Comparison of ENCODE assay signal across 22 cellular contexts in genomic region chr11:82873919-82874333, GRCh38. TPM values are rescaled to one million over a fixed set of nuclear protein-coding genes. Genes with fewer than 3 reads are reported as not detected.
A peak's percentile ranks its signal among the peaks of the same experiment; 100 is the strongest.
DNase-seq lines count a peak whose midpoint lies in the region; ATAC-seq and TF ChIP-seq lines count a peak whose summit lies in the region.
"Had no signal": no experiment of that assay in that cellular context is flagged by ENCODE, and none has a peak within 500 bp of the region (broad histone marks: within the 10 kb centered on the region; RNA-seq: fewer than 3 reads in every experiment).

No MANE protein-coding gene starts in this region.

- TF ChIP-seq CTCF in A673 (conservative IDR thresholded peaks at IDR 0.05; ENCODE audit: low read depth, low read length) (no peak), endodermal cell (conservative IDR thresholded peaks at IDR 0.05) (no peak), colonic mucosa (IDR thresholded peaks at IDR 0.05) (no peak)
- no peak for TF ChIP-seq CTCF in CD4-positive, alpha-beta T cell (IDR thresholded peaks at IDR 0.05)

- H3K27me3 Mint-ChIP-seq in CD4-positive, alpha-beta T cell, result no peaks in the 10 kb centered on the region
- H3K27me3 Mint-ChIP-seq in activated CD4-positive, alpha-beta memory T cell treated with anti-CD3 and anti-CD28 coated beads for 36 hours, result no peaks in the 10 kb centered on the region
- peaks cover 2% of the 10 kb centered on the region for H3K27me3 Mint-ChIP-seq in endodermal cell (ENCODE audit: insufficient read depth)
- H3K27me3 Mint-ChIP-seq: memory B cell; naive thymus-derived CD8-positive, alpha-beta T cell had no signal

- CTCF ChIA-PET in A673 (lab: Charles Lee), result no interaction called here
- CTCF ChIA-PET in CD4-positive, alpha-beta T cell (lab: Charles Lee), result no interaction called here
- CTCF ChIA-PET in activated CD4-positive, alpha-beta memory T cell treated with anti-CD3 and anti-CD28 coated beads for 36 hours (lab: Charles Lee), result interaction anchor here (0.5 to 1.2 kb wide), 3 partner anchors 31 to 281 kb away, joined by 3 to 4 read pairs (median 3); no protein-coding TSS in a partner anchor

- peak; percentile 19 for DNase-seq in A673 (ENCODE audit: low spot score)
- DNase-seq in CD4-positive, alpha-beta T cell, result no peak
- no peak for DNase-seq in activated CD4-positive, alpha-beta memory T cell treated with anti-CD3 and anti-CD28 coated beads for 36 hours
- no peak for DNase-seq in endodermal cell
- no peak for DNase-seq in colonic mucosa
- DNase-seq in EL, result no peak
- no peak for DNase-seq in stimulated activated CD4-positive, alpha-beta T cell treated with anti-CD3 and anti-CD28 coated beads, Interleukin-4, amount 100 ng/mL, for 1 hour
- DNase-seq: adrenal gland; KG1; NCI-H2081; NCI-H524 treated with DMSO at 0.1 percent for 48 hours; pancreas; SIG-M5; stimulated activated CD4-positive, alpha-beta T cell treated with anti-CD3 and anti-CD28 coated beads, Interleukin-1b, Interleukin-23, amount 100 ng/mL, for 48 hours; substantia nigra; uterus had no signal

- peaks cover 8% of the 10 kb centered on the region for H3K4me1 ChIP-seq in A673 (ENCODE audit: insufficient read depth, low read length, poor library complexity, severe bottlenecking)
- no peaks in the 10 kb centered on the region for H3K4me1 ChIP-seq in endodermal cell (ENCODE audit: control insufficient read depth, insufficient read depth, low read length)
- H3K4me1 ChIP-seq in colonic mucosa, result no peaks in the 10 kb centered on the region
- H3K4me1 ChIP-seq: pancreas, uterus had no signal

- H3K36me3 ChIP-seq in A673 (ENCODE audit: insufficient read depth, low read length, poor library complexity, severe bottlenecking) (no peaks in the 10 kb centered on the region), endodermal cell (ENCODE audit: control insufficient read depth, insufficient read depth, low read length) (no peaks in the 10 kb centered on the region), colonic mucosa (no peaks in the 10 kb centered on the region)
- H3K36me3 ChIP-seq: adrenal gland, cardiac muscle cell, pancreas, uterus had no signal

- POLR2A ChIA-PET in A673 (lab: Charles Lee; ENCODE audit: low non-redundant PET), result no interaction called here
- POLR2A ChIA-PET in CD4-positive, alpha-beta T cell (lab: Charles Lee), result interaction anchor here (0.7 to 4.1 kb wide), 4 partner anchors 27 to 283 kb away, joined by 3 to 28 read pairs (median 3); partner anchors contain the start of genes DDIAS, PCF11 and PRCP
- POLR2A ChIA-PET in activated CD4-positive, alpha-beta memory T cell treated with anti-CD3 and anti-CD28 coated beads for 36 hours (lab: Charles Lee), result interaction anchor here (1.4 kb wide), 1 partner anchor 27 kb away, joined by 6 read pairs; the partner anchor contains the start of gene DDIAS

- peak overlapping the region; percentile 65 for H3K27ac Mint-ChIP-seq in CD4-positive, alpha-beta T cell
- H3K27ac Mint-ChIP-seq in activated CD4-positive, alpha-beta memory T cell treated with anti-CD3 and anti-CD28 coated beads for 36 hours, result peak overlapping the region; percentile 68
- H3K27ac Mint-ChIP-seq in endodermal cell, result no peak overlapping the region
- H3K27ac Mint-ChIP-seq: memory B cell had no signal

- H3K4me3 Mint-ChIP-seq in CD4-positive, alpha-beta T cell, result no peak overlapping the region
- no peak overlapping the region for H3K4me3 Mint-ChIP-seq in activated CD4-positive, alpha-beta memory T cell treated with anti-CD3 and anti-CD28 coated beads for 36 hours
- no peak overlapping the region for H3K4me3 Mint-ChIP-seq in endodermal cell
- H3K4me3 Mint-ChIP-seq: memory B cell had no signal

- H3K9me3 Mint-ChIP-seq in CD4-positive, alpha-beta T cell, result peaks cover 2% of the 10 kb centered on the region
- H3K9me3 Mint-ChIP-seq in activated CD4-positive, alpha-beta memory T cell treated with anti-CD3 and anti-CD28 coated beads for 36 hours, result peaks cover 20% of the 10 kb centered on the region
- peaks cover 34% of the 10 kb centered on the region for H3K9me3 Mint-ChIP-seq in endodermal cell

- H3K27ac ChIP-seq in A673 (ENCODE audit: low read depth, low read length, poor library complexity, severe bottlenecking), result no peak overlapping the region
- H3K27ac ChIP-seq in CD4-positive, alpha-beta T cell (ENCODE audit: low read depth, low read length), result no peak overlapping the region
- H3K27ac ChIP-seq in endodermal cell (ENCODE audit: low read depth, low read length), result no peak overlapping the region
- H3K27ac ChIP-seq in colonic mucosa, result no peak overlapping the region
- H3K27ac ChIP-seq: cardiac muscle cell, hepatocyte, pancreas, uterus had no signal

- no TSS peak for BruUV-seq in A673 (replicated peaks; lab: Mats Ljungman, UMichigan)

- intact Hi-C loops in A673 (cut with micrococcal nuclease; ENCODE audit: unreplicated experiment), result no loop called here
- intact Hi-C loops in CD4-positive, alpha-beta T cell (cut with DNase I, micrococcal nuclease), result no loop called here
- intact Hi-C loops in activated CD4-positive, alpha-beta memory T cell treated with anti-CD3 and anti-CD28 coated beads for 36 hours (cut with micrococcal nuclease), result loop anchor here (1.0 kb wide), 1 partner anchor 27 kb away; the partner anchor contains the start of gene DDIAS
- intact Hi-C loops in colonic mucosa (cut with DNase I), result no loop called here

- H3K36me3 Mint-ChIP-seq in CD4-positive, alpha-beta T cell (ENCODE audit: low read depth), result peaks cover 20% of the 10 kb centered on the region
- H3K36me3 Mint-ChIP-seq in activated CD4-positive, alpha-beta memory T cell treated with anti-CD3 and anti-CD28 coated beads for 36 hours, result peaks cover 7% of the 10 kb centered on the region
- H3K36me3 Mint-ChIP-seq in endodermal cell (ENCODE audit: low read depth), result peaks cover 35% of the 10 kb centered on the region

- peaks cover 37% of the 10 kb centered on the region for H3K4me1 Mint-ChIP-seq in CD4-positive, alpha-beta T cell (ENCODE audit: low read depth)
- H3K4me1 Mint-ChIP-seq in activated CD4-positive, alpha-beta memory T cell treated with anti-CD3 and anti-CD28 coated beads for 36 hours (ENCODE audit: low read depth), result peaks cover 29% of the 10 kb centered on the region
- H3K4me1 Mint-ChIP-seq in endodermal cell, result peaks cover 29% of the 10 kb centered on the region

- H3K4me3 ChIP-seq in A673 (ENCODE audit: low read depth, low read length, poor library complexity, severe bottlenecking), result no peak overlapping the region
- H3K4me3 ChIP-seq in endodermal cell (ENCODE audit: low read length), result peak overlapping the region; percentile 28
- no peak overlapping the region for H3K4me3 ChIP-seq in colonic mucosa
- H3K4me3 ChIP-seq: adrenal gland, cardiac muscle cell, hepatocyte, pancreas, uterus had no signal

- WGBS in endodermal cell (ENCODE audit: insufficient coverage in 1 of 2, insufficient read length in 1 of 2), 2 experiments, result 88 to 91% methylated on average over 1 to 5 of the region's 5 CpGs

- H3K27me3 ChIP-seq in A673 (replicated peaks; ENCODE audit: insufficient read depth, low read depth, low read length, poor library complexity) (no peaks in the 10 kb centered on the region), endodermal cell (ENCODE audit: control insufficient read depth, insufficient read depth, low read length, poor library complexity, severe bottlenecking) (no peaks in the 10 kb centered on the region), colonic mucosa (no peaks in the 10 kb centered on the region)
- H3K27me3 ChIP-seq in CD4-positive, alpha-beta T cell (ENCODE audit: control insufficient read depth, insufficient read depth, low read length), result no peaks in the 10 kb centered on the region
- H3K27me3 ChIP-seq: adrenal gland, cardiac muscle cell, hepatocyte, pancreas, uterus had no signal

- peak; percentile 59 for ATAC-seq in CD4-positive, alpha-beta T cell (ENCODE audit: poor library complexity)
- ATAC-seq: activated CD4-positive, CD25-positive, alpha-beta regulatory T cell treated with anti-CD3 and anti-CD28 coated beads, Interleukin-2, amount 50 U/mL, for 24 hours; HCT116; pancreas had no signal

- no peak overlapping the region for H3K9ac ChIP-seq in endodermal cell (ENCODE audit: extremely low read depth, low read length, poor library complexity, severe bottlenecking)
- no peak overlapping the region for H3K9ac ChIP-seq in colonic mucosa (ENCODE audit: low read depth in 2 of 2, low read length in 2 of 2)

- H3K9me3 ChIP-seq in A673 (ENCODE audit: low read depth, low read length, poor library complexity, severe bottlenecking), result no peaks in the 10 kb centered on the region
- H3K9me3 ChIP-seq in CD4-positive, alpha-beta T cell (ENCODE audit: control insufficient read depth, low read length), result no peaks in the 10 kb centered on the region
- H3K9me3 ChIP-seq in endodermal cell (ENCODE audit: control insufficient read depth, low read length), result peaks cover 23% of the 10 kb centered on the region
- no peaks in the 10 kb centered on the region for H3K9me3 ChIP-seq in colonic mucosa
- H3K9me3 ChIP-seq: adrenal gland, pancreas, uterus had no signal

RNA-seq across cellular contexts. Expression of gene PRCP, which starts 26.3 kb away (rescaled TPM):
- total RNA-seq in A673 (2021) (25.1 and 28.8 TPM in 2 replicates), endodermal cell (100 to 1,000 TPM in 1 of 2 donors, 10 to 100 TPM in 1; 76.8 to 107 TPM), colonic mucosa (10 to 100 TPM; 24.9 to 41.3 TPM)
- total RNA-seq in CD4-positive, alpha-beta T cell, result 10 to 100 TPM; 13.7 to 16.0 TPM
- 10 to 100 TPM; 26.7 to 27.0 TPM for total RNA-seq in activated CD4-positive, alpha-beta memory T cell treated with anti-CD3 and anti-CD28 coated beads for 36 hours
- polyA plus RNA-seq in endodermal cell (2013, experiment 1 of 2), result 67.8 TPM
- polyA plus RNA-seq in endodermal cell (2013, experiment 2 of 2), result 60.5 TPM

RNA-seq across cellular contexts. Expression of gene DDIAS, which starts 27.6 kb away (rescaled TPM):
- total RNA-seq in A673 (2021) (32.1 and 41.5 TPM in 2 replicates), endodermal cell (10 to 100 TPM; 14.4 to 24.1 TPM), colonic mucosa (1 to 10 TPM; 2.5 to 7.8 TPM)
- under 1 TPM; 0.59 to 0.85 TPM for total RNA-seq in CD4-positive, alpha-beta T cell
- 10 to 100 TPM; 16.8 to 19.4 TPM for total RNA-seq in activated CD4-positive, alpha-beta memory T cell treated with anti-CD3 and anti-CD28 coated beads for 36 hours
- 18.7 TPM for polyA plus RNA-seq in endodermal cell (2013, experiment 1 of 2)
- 18.3 TPM for polyA plus RNA-seq in endodermal cell (2013, experiment 2 of 2)
